17 cellular contexts compared by ENCODE assay signal in the genomic region with DNA sequence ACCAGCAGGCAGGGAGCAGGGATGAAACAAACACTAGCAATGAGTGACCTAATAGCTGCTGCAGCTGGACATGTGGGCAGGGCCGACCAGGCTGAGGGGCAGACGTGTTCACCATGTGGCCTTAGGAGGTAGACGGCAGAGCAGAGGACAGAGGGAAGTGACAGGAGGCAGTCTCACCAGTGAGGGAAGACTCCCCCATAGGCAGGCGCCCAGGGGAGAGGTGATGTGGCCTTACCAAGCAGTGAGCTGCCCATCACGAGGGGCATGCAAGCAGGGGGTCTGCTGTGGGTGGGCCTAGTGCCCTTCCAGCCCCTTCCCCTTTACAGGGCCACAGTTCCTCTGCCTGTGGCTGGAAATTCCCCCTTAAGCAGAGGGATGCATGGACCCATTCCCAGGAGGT.
DNase-seq lines count a peak whose midpoint lies in the region; ATAC-seq lines count a peak whose summit lies in the region.
"Had no signal": no experiment of that assay in that cellular context is flagged by ENCODE, and none has a peak within 500 bp of the region (broad histone marks: within the 10 kb centered on the region; RNA-seq: fewer than 3 reads in every experiment).

No MANE protein-coding gene starts in this region.

- peaks cover 5% of the 10 kb centered on the region for H3K27me3 Mint-ChIP-seq in activated naive CD4-positive, alpha-beta T cell treated with anti-CD3 and anti-CD28 coated beads, Interleukin-2, amount 10 ng/mL, durations not matched to agents 7 days and 5 days
- H3K27me3 Mint-ChIP-seq: CD4-positive, CD25-positive, alpha-beta regulatory T cell had no signal

- no peaks in the 10 kb centered on the region for H3K9me3 Mint-ChIP-seq in activated naive CD4-positive, alpha-beta T cell treated with anti-CD3 and anti-CD28 coated beads, Interleukin-2, amount 10 ng/mL, durations not matched to agents 7 days and 5 days
- peaks cover 0 to 4% of the 10 kb centered on the region in 2 donors for H3K9me3 Mint-ChIP-seq in activated naive CD4-positive, alpha-beta T cell treated with anti-CD3 and anti-CD28 coated beads, Interleukin-2, amount 50 U/mL, for 72 hours
- H3K9me3 Mint-ChIP-seq: CD4-positive, CD25-positive, alpha-beta regulatory T cell had no signal

- peaks cover 18% of the 10 kb centered on the region for H3K4me1 Mint-ChIP-seq in activated naive CD4-positive, alpha-beta T cell treated with anti-CD3 and anti-CD28 coated beads, Interleukin-2, amount 10 ng/mL, durations not matched to agents 7 days and 5 days

- no peak overlapping the region for H3K4me3 Mint-ChIP-seq in activated naive CD4-positive, alpha-beta T cell treated with anti-CD3 and anti-CD28 coated beads, Interleukin-2, amount 10 ng/mL, durations not matched to agents 7 days and 5 days
- H3K4me3 Mint-ChIP-seq: CD4-positive, CD25-positive, alpha-beta regulatory T cell had no signal

- DNase-seq in cardiac septum (ENCODE audit: low spot score): peak; percentile 43
- DNase-seq in left ventricle myocardium superior: no peak
- DNase-seq in RKO (ENCODE audit: low spot score): peak; percentile 7
- DNase-seq in left kidney (ENCODE audit: low read depth, low spot score): peak; percentile 31
- no peak for DNase-seq in activated naive CD4-positive, alpha-beta T cell treated with anti-CD3 and anti-CD28 coated beads, Interleukin-2, amount 10 ng/mL, durations not matched to agents 7 days and 5 days
- no peak for DNase-seq in activated naive CD4-positive, alpha-beta T cell treated with anti-CD3 and anti-CD28 coated beads, Interleukin-2, amount 50 U/mL, for 72 hours (ENCODE audit: low spot score in 2 of 2)
- DNase-seq: AML-193; Caco-2; CD4-positive, CD25-positive, alpha-beta regulatory T cell; MM.1S; NCI-H1092; NCI-H1436 treated with DMSO at 0.1 percent for 48 hours; NCI-H2081; NK-92 treated with Interleukin-12 subunit alpha and Interleukin-12 subunit beta, amount 100 ng/mL, for 24 hours; Right ventricle myocardium superior had no signal

- H3K27ac Mint-ChIP-seq in activated naive CD4-positive, alpha-beta T cell treated with anti-CD3 and anti-CD28 coated beads, Interleukin-2, amount 10 ng/mL, durations not matched to agents 7 days and 5 days: no peak overlapping the region
- H3K27ac Mint-ChIP-seq in activated naive CD4-positive, alpha-beta T cell treated with anti-CD3 and anti-CD28 coated beads, Interleukin-2, amount 50 U/mL, for 72 hours: no peak overlapping the region
- H3K27ac Mint-ChIP-seq: CD4-positive, CD25-positive, alpha-beta regulatory T cell had no signal

- intact Hi-C loops in cardiac septum (cut with DNase I) (no loop called here), left ventricle myocardium superior (cut with micrococcal nuclease) (no loop called here)

- no peak for ATAC-seq in left ventricle myocardium superior
- ATAC-seq in activated naive CD4-positive, alpha-beta T cell treated with anti-CD3 and anti-CD28 coated beads, Interleukin-2, amount 50 U/mL, for 72 hours: no peak
- ATAC-seq in HG02678 (IDR thresholded peaks at IDR 0.05; ENCODE audit: unreplicated experiment): no peak
- ATAC-seq: HCT116 had no signal

- H3K36me3 Mint-ChIP-seq in activated naive CD4-positive, alpha-beta T cell treated with anti-CD3 and anti-CD28 coated beads, Interleukin-2, amount 10 ng/mL, durations not matched to agents 7 days and 5 days: no peaks in the 10 kb centered on the region
- H3K36me3 Mint-ChIP-seq in activated naive CD4-positive, alpha-beta T cell treated with anti-CD3 and anti-CD28 coated beads, Interleukin-2, amount 50 U/mL, for 72 hours: no peaks in the 10 kb centered on the region
- H3K36me3 Mint-ChIP-seq: CD4-positive, CD25-positive, alpha-beta regulatory T cell had no signal

- CTCF ChIA-PET in activated naive CD4-positive, alpha-beta T cell treated with anti-CD3 and anti-CD28 coated beads, Interleukin-2, amount 10 ng/mL, durations not matched to agents 7 days and 5 days (lab: Charles Lee): no interaction called here

Comparison
In these comparisons a context has a peak if more than half of its experiments do, and no peak if none do; other contexts are left out.
1. DNase-seq: peak in cardiac septum (single experiment), RKO (single experiment) and left kidney (single experiment); none in left ventricle myocardium superior (single experiment), activated naive CD4-positive, alpha-beta T cell treated with anti-CD3 and anti-CD28 coated beads, Interleukin-2, amount 10 ng/mL, durations not matched to agents 7 days and 5 days (single experiment) and activated naive CD4-positive, alpha-beta T cell treated with anti-CD3 and anti-CD28 coated beads, Interleukin-2, amount 50 U/mL, for 72 hours (0 of 2).